In the genomic region with DNA sequence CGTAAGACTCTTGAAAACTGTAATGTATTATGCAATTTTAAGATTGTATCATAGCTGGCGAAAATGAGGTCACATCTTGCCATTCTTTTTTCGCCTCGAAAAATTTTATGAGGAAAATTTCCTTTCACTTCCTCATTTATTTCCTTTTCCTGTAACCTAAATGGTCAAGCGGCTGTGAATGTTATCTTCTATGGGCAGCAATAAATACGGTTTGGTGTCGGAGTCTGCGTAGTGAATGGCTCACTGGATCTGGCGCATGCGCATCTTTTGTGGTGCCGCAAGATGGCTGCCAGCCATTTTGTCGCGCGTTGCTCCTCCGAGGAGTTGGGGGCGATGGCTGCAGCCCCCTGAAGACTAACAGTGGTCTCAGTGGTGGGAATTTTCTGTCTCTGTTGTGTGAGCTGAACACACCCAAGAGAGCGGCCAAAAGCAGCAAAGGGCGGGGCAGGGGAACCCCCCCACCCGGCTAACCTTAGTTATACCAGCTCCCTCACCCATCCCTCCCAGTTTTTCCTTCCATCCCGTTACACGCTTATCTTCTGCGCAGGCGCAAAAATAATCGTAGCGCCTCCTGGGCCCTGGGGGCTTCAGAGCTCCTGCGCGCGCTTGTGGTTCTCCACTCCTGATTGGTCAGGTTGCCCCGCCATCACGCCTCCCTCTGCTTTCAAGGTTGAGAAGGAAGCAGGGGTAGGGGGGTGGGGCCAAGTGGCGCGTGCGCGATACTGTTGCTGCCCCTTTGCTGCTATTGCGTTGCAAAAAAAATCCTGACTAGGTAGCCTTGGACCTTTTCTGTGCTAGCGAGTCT, we compare ENCODE assay signal across 1 cellular context.
TF ChIP-seq lines count a peak whose summit lies in the region.

A gene (plus strand): TSS at position 722 of the 805 bp plus-strand sequence. CDS start 568 bp downstream, outside the sequence.

TF ChIP-seq in HepG2, 621 proteins besides CTCF, POLR2A, EP300 and RAD21 (continued from another document and continues in another):
- TF ChIP-seq MIXL1 (CRISPR knock-in tag; IDR thresholded peaks at IDR 0.05) (0 out of 2 replicates have a peak, but pooled peaks have one; percentile 15), ZNF20 (CRISPR knock-in tag; IDR thresholded peaks at IDR 0.05) (no peak), HOXA9 (CRISPR knock-in tag; IDR thresholded peaks at IDR 0.05; ENCODE audit: borderline replicate concordance) (no peak), ZNF878 (CRISPR knock-in tag; IDR thresholded peaks at IDR 0.05) (peak; percentile 2; the same call in 1 of the 2 replicates), ZNF614 (CRISPR knock-in tag; IDR thresholded peaks at IDR 0.05; ENCODE audit: borderline replicate concordance) (no peak), GTF3A (CRISPR knock-in tag; conservative IDR thresholded peaks at IDR 0.05) (no peak), ONECUT2 (CRISPR knock-in tag; IDR thresholded peaks at IDR 0.05) (no peak; the same call in 1 of the 2 replicates), ZNF567 (CRISPR knock-in tag; IDR thresholded peaks at IDR 0.05; ENCODE audit: borderline replicate concordance) (no peak; the same call in 1 of the 2 replicates), DR1 (CRISPR knock-in tag; IDR thresholded peaks at IDR 0.05) (peak; percentile 37; the same call in 1 of the 2 replicates), HNRNPL (IDR thresholded peaks at IDR 0.05; ENCODE audit: low read depth, low read length) (no peak), SMAD9 (CRISPR knock-in tag; IDR thresholded peaks at IDR 0.05) (no peak), ZFP1 (CRISPR knock-in tag; IDR thresholded peaks at IDR 0.05) (no peak; the same call in 1 of the 2 replicates), DNMT1 (CRISPR knock-in tag; IDR thresholded peaks at IDR 0.05) (no peak), TBP (CRISPR knock-in tag; IDR thresholded peaks at IDR 0.05) (no peak), MTF1 (CRISPR knock-in tag; IDR thresholded peaks at IDR 0.05) (no peak), NR1H2 (CRISPR knock-in tag; IDR thresholded peaks at IDR 0.05; ENCODE audit: borderline replicate concordance, low read depth) (no peak; the same call in 1 of the 2 replicates), ZNF326 (CRISPR knock-in tag; IDR thresholded peaks at IDR 0.05; ENCODE audit: borderline replicate concordance) (no peak), SOX5 (CRISPR knock-in tag; IDR thresholded peaks at IDR 0.05; ENCODE audit: borderline replicate concordance) (no peak; the same call in 1 of the 2 replicates), NFYC (CRISPR knock-in tag; IDR thresholded peaks at IDR 0.05) (peak; percentile 82), MED8 (CRISPR knock-in tag; IDR thresholded peaks at IDR 0.05; ENCODE audit: insufficient replicate concordance) (no peak), ZNF724P (CRISPR knock-in tag; IDR thresholded peaks at IDR 0.05; ENCODE audit: borderline replicate concordance) (no peak), ZNF773 (CRISPR knock-in tag; IDR thresholded peaks at IDR 0.05; ENCODE audit: borderline replicate concordance) (no peak), HMG20B (CRISPR knock-in tag; conservative IDR thresholded peaks at IDR 0.05) (no peak), ZNF225 (CRISPR knock-in tag; IDR thresholded peaks at IDR 0.05) (no peak), SYNCRIP (IDR thresholded peaks at IDR 0.05; ENCODE audit: insufficient read depth, low read depth, low read length) (no peak), ZNF644 (CRISPR knock-in tag; IDR thresholded peaks at IDR 0.05; ENCODE audit: low read depth) (no peak), ZNF329 (CRISPR knock-in tag; IDR thresholded peaks at IDR 0.05; ENCODE audit: low read depth) (no peak), SCMH1 (CRISPR knock-in tag; IDR thresholded peaks at IDR 0.05; ENCODE audit: borderline replicate concordance) (no peak), HOXA7 (CRISPR knock-in tag; IDR thresholded peaks at IDR 0.05) (no peak), MYC (CRISPR knock-in tag; IDR thresholded peaks at IDR 0.05; ENCODE audit: borderline replicate concordance) (peak; percentile 55; the same call in 1 of the 2 replicates), ZNF335 (CRISPR knock-in tag; IDR thresholded peaks at IDR 0.05) (no peak; the same call in 1 of the 2 replicates)
- TF ChIP-seq, protein P1, sequence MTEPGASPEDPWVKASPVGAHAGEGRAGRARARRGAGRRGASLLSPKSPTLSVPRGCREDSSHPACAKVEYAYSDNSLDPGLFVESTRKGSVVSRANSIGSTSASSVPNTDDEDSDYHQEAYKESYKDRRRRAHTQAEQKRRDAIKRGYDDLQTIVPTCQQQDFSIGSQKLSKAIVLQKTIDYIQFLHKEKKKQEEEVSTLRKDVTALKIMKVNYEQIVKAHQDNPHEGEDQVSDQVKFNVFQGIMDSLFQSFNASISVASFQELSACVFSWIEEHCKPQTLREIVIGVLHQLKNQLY (CRISPR knock-in tag; IDR thresholded peaks at IDR 0.05), result no peak; the same call in 1 of the 2 replicates
- TF ChIP-seq, protein P2, sequence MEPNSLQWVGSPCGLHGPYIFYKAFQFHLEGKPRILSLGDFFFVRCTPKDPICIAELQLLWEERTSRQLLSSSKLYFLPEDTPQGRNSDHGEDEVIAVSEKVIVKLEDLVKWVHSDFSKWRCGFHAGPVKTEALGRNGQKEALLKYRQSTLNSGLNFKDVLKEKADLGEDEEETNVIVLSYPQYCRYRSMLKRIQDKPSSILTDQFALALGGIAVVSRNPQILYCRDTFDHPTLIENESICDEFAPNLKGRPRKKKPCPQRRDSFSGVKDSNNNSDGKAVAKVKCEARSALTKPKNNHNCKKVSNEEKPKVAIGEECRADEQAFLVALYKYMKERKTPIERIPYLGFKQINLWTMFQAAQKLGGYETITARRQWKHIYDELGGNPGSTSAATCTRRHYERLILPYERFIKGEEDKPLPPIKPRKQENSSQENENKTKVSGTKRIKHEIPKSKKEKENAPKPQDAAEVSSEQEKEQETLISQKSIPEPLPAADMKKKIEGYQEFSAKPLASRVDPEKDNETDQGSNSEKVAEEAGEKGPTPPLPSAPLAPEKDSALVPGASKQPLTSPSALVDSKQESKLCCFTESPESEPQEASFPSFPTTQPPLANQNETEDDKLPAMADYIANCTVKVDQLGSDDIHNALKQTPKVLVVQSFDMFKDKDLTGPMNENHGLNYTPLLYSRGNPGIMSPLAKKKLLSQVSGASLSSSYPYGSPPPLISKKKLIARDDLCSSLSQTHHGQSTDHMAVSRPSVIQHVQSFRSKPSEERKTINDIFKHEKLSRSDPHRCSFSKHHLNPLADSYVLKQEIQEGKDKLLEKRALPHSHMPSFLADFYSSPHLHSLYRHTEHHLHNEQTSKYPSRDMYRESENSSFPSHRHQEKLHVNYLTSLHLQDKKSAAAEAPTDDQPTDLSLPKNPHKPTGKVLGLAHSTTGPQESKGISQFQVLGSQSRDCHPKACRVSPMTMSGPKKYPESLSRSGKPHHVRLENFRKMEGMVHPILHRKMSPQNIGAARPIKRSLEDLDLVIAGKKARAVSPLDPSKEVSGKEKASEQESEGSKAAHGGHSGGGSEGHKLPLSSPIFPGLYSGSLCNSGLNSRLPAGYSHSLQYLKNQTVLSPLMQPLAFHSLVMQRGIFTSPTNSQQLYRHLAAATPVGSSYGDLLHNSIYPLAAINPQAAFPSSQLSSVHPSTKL (CRISPR knock-in tag; IDR thresholded peaks at IDR 0.05), result peak; percentile 59; the same call in 1 of the 2 replicates
- TF ChIP-seq, protein P3, sequence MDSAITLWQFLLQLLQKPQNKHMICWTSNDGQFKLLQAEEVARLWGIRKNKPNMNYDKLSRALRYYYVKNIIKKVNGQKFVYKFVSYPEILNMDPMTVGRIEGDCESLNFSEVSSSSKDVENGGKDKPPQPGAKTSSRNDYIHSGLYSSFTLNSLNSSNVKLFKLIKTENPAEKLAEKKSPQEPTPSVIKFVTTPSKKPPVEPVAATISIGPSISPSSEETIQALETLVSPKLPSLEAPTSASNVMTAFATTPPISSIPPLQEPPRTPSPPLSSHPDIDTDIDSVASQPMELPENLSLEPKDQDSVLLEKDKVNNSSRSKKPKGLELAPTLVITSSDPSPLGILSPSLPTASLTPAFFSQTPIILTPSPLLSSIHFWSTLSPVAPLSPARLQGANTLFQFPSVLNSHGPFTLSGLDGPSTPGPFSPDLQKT (CRISPR knock-in tag; IDR thresholded peaks at IDR 0.05; ENCODE audit: borderline replicate concordance), result no peak
- TF ChIP-seq, protein P4, sequence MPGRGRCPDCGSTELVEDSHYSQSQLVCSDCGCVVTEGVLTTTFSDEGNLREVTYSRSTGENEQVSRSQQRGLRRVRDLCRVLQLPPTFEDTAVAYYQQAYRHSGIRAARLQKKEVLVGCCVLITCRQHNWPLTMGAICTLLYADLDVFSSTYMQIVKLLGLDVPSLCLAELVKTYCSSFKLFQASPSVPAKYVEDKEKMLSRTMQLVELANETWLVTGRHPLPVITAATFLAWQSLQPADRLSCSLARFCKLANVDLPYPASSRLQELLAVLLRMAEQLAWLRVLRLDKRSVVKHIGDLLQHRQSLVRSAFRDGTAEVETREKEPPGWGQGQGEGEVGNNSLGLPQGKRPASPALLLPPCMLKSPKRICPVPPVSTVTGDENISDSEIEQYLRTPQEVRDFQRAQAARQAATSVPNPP (CRISPR knock-in tag; IDR thresholded peaks at IDR 0.05), result no peak
- TF ChIP-seq, protein P5, sequence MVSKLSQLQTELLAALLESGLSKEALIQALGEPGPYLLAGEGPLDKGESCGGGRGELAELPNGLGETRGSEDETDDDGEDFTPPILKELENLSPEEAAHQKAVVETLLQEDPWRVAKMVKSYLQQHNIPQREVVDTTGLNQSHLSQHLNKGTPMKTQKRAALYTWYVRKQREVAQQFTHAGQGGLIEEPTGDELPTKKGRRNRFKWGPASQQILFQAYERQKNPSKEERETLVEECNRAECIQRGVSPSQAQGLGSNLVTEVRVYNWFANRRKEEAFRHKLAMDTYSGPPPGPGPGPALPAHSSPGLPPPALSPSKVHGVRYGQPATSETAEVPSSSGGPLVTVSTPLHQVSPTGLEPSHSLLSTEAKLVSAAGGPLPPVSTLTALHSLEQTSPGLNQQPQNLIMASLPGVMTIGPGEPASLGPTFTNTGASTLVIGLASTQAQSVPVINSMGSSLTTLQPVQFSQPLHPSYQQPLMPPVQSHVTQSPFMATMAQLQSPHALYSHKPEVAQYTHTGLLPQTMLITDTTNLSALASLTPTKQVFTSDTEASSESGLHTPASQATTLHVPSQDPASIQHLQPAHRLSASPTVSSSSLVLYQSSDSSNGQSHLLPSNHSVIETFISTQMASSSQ (IDR thresholded peaks at IDR 0.05; ENCODE audit: low read depth), result no peak
- TF ChIP-seq, protein P5 (CRISPR knock-in tag; IDR thresholded peaks at IDR 0.05; ENCODE audit: borderline replicate concordance), result 0 out of 2 replicates have a peak, but pooled peaks have one; percentile 15
- TF ChIP-seq, protein P6, sequence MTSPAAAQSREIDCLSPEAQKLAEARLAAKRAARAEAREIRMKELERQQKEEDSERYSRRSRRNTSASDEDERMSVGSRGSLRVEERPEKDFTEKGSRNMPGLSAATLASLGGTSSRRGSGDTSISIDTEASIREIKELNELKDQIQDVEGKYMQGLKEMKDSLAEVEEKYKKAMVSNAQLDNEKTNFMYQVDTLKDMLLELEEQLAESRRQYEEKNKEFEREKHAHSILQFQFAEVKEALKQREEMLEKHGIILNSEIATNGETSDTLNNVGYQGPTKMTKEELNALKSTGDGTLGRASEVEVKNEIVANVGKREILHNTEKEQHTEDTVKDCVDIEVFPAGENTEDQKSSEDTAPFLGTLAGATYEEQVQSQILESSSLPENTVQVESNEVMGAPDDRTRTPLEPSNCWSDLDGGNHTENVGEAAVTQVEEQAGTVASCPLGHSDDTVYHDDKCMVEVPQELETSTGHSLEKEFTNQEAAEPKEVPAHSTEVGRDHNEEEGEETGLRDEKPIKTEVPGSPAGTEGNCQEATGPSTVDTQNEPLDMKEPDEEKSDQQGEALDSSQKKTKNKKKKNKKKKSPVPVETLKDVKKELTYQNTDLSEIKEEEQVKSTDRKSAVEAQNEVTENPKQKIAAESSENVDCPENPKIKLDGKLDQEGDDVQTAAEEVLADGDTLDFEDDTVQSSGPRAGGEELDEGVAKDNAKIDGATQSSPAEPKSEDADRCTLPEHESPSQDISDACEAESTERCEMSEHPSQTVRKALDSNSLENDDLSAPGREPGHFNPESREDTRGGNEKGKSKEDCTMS (CRISPR knock-in tag; conservative IDR thresholded peaks at IDR 0.05), result no peak
- TF ChIP-seq, protein P7, sequence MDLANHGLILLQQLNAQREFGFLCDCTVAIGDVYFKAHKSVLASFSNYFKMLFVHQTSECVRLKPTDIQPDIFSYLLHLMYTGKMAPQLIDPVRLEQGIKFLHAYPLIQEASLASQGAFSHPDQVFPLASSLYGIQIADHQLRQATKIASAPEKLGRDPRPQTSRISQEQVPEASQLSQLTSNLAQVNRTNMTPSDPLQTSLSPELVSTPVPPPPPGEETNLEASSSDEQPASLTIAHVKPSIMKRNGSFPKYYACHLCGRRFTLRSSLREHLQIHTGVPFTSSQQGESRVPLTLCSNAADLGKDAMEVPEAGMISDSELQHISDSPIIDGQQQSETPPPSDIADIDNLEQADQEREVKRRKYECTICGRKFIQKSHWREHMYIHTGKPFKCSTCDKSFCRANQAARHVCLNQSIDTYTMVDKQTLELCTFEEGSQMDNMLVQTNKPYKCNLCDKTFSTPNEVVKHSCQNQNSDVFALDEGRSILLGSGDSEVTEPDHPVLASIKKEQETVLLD (CRISPR knock-in tag; IDR thresholded peaks at IDR 0.05; ENCODE audit: low read depth), result peak; percentile 12; the same call in 1 of the 2 replicates
- TF ChIP-seq, protein P8, sequence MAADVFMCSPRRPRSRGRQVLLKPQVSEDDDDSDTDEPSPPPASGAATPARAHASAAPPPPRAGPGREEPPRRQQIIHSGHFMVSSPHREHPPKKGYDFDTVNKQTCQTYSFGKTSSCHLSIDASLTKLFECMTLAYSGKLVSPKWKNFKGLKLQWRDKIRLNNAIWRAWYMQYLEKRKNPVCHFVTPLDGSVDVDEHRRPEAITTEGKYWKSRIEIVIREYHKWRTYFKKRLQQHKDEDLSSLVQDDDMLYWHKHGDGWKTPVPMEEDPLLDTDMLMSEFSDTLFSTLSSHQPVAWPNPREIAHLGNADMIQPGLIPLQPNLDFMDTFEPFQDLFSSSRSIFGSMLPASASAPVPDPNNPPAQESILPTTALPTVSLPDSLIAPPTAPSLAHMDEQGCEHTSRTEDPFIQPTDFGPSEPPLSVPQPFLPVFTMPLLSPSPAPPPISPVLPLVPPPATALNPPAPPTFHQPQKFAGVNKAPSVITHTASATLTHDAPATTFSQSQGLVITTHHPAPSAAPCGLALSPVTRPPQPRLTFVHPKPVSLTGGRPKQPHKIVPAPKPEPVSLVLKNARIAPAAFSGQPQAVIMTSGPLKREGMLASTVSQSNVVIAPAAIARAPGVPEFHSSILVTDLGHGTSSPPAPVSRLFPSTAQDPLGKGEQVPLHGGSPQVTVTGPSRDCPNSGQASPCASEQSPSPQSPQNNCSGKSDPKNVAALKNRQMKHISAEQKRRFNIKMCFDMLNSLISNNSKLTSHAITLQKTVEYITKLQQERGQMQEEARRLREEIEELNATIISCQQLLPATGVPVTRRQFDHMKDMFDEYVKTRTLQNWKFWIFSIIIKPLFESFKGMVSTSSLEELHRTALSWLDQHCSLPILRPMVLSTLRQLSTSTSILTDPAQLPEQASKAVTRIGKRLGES (CRISPR knock-in tag; IDR thresholded peaks at IDR 0.05; ENCODE audit: borderline replicate concordance), result no peak
